In the genomic region with DNA sequence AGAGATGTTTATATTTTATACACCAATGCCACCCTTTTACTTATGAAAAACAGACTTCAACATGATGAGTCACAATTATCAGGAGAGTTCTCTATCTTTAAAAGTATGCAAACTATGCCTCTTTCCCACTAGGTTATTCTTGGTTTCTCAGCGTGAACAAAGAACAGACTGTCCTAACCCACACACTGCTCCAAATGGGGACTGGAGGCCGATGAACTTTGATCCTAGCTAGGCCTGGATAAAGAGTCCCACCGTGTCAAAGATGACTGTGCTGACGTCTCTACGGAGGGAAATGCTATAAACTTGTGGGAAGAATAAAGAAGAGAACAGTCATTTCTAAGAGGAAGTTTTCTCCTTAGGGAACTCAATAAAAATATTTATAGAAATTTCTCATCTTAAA, we compare ENCODE assay signal across 1 cellular context.
TF ChIP-seq lines count a peak whose summit lies in the region.

No MANE protein-coding gene starts in this region.

TF ChIP-seq in GM12878, 131 proteins besides CTCF, POLR2A, EP300 and RAD21 (continued from another document):
- TF ChIP-seq, protein P1, sequence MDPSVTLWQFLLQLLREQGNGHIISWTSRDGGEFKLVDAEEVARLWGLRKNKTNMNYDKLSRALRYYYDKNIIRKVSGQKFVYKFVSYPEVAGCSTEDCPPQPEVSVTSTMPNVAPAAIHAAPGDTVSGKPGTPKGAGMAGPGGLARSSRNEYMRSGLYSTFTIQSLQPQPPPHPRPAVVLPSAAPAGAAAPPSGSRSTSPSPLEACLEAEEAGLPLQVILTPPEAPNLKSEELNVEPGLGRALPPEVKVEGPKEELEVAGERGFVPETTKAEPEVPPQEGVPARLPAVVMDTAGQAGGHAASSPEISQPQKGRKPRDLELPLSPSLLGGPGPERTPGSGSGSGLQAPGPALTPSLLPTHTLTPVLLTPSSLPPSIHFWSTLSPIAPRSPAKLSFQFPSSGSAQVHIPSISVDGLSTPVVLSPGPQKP (IDR thresholded peaks at IDR 0.05; ENCODE audit: low read depth, low read length): no peak
- TF ChIP-seq, protein P2, sequence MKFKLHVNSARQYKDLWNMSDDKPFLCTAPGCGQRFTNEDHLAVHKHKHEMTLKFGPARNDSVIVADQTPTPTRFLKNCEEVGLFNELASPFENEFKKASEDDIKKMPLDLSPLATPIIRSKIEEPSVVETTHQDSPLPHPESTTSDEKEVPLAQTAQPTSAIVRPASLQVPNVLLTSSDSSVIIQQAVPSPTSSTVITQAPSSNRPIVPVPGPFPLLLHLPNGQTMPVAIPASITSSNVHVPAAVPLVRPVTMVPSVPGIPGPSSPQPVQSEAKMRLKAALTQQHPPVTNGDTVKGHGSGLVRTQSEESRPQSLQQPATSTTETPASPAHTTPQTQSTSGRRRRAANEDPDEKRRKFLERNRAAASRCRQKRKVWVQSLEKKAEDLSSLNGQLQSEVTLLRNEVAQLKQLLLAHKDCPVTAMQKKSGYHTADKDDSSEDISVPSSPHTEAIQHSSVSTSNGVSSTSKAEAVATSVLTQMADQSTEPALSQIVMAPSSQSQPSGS (IDR thresholded peaks at IDR 0.05; ENCODE audit: low read length): 0 out of 2 replicates have a peak, but pooled peaks have one; percentile 48
- TF ChIP-seq NR2C1 (IDR thresholded peaks at IDR 0.05): peak; percentile 46; the same call in 1 of the 2 replicates
- TF ChIP-seq, protein P3, sequence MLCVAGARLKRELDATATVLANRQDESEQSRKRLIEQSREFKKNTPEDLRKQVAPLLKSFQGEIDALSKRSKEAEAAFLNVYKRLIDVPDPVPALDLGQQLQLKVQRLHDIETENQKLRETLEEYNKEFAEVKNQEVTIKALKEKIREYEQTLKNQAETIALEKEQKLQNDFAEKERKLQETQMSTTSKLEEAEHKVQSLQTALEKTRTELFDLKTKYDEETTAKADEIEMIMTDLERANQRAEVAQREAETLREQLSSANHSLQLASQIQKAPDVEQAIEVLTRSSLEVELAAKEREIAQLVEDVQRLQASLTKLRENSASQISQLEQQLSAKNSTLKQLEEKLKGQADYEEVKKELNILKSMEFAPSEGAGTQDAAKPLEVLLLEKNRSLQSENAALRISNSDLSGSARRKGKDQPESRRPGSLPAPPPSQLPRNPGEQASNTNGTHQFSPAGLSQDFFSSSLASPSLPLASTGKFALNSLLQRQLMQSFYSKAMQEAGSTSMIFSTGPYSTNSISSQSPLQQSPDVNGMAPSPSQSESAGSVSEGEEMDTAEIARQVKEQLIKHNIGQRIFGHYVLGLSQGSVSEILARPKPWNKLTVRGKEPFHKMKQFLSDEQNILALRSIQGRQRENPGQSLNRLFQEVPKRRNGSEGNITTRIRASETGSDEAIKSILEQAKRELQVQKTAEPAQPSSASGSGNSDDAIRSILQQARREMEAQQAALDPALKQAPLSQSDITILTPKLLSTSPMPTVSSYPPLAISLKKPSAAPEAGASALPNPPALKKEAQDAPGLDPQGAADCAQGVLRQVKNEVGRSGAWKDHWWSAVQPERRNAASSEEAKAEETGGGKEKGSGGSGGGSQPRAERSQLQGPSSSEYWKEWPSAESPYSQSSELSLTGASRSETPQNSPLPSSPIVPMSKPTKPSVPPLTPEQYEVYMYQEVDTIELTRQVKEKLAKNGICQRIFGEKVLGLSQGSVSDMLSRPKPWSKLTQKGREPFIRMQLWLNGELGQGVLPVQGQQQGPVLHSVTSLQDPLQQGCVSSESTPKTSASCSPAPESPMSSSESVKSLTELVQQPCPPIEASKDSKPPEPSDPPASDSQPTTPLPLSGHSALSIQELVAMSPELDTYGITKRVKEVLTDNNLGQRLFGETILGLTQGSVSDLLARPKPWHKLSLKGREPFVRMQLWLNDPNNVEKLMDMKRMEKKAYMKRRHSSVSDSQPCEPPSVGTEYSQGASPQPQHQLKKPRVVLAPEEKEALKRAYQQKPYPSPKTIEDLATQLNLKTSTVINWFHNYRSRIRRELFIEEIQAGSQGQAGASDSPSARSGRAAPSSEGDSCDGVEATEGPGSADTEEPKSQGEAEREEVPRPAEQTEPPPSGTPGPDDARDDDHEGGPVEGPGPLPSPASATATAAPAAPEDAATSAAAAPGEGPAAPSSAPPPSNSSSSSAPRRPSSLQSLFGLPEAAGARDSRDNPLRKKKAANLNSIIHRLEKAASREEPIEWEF (IDR thresholded peaks at IDR 0.05; ENCODE audit: insufficient replicate concordance, low read depth, low read length): peak; percentile 62
- TF ChIP-seq MTA2 (IDR thresholded peaks at IDR 0.05; ENCODE audit: low read depth): peak; percentile 88
- no peak for TF ChIP-seq POLR2AphosphoS5 (IDR thresholded peaks at IDR 0.05; ENCODE audit: low read length)
- TF ChIP-seq IKZF2 (IDR thresholded peaks at IDR 0.05): peak; percentile 94
- no peak for TF ChIP-seq SMAD5 (IDR thresholded peaks at IDR 0.05; ENCODE audit: low read depth)
- peak; percentile 42; the same call in 1 of the 2 replicates for TF ChIP-seq BCL11A (IDR thresholded peaks at IDR 0.05; ENCODE audit: low read depth, low read length)
- peak; percentile 40 for TF ChIP-seq SMAD1 (IDR thresholded peaks at IDR 0.05; ENCODE audit: low read depth, partially characterized antibody)
- TF ChIP-seq POU2F2 (IDR thresholded peaks at IDR 0.05; ENCODE audit: borderline replicate concordance, low read depth, low read length): peak; percentile 41; the same call in 1 of the 3 replicates
- TF ChIP-seq ZNF687 (IDR thresholded peaks at IDR 0.05): 0 out of 2 replicates have a peak, but pooled peaks have one; percentile 19
- TF ChIP-seq MXI1 (IDR thresholded peaks at IDR 0.05; ENCODE audit: low read depth, low read length): peak; percentile 23; the same call in 1 of the 2 replicates
- TF ChIP-seq IKZF1 (conservative IDR thresholded peaks at IDR 0.05): peak; percentile 88
- TF ChIP-seq, protein P4, sequence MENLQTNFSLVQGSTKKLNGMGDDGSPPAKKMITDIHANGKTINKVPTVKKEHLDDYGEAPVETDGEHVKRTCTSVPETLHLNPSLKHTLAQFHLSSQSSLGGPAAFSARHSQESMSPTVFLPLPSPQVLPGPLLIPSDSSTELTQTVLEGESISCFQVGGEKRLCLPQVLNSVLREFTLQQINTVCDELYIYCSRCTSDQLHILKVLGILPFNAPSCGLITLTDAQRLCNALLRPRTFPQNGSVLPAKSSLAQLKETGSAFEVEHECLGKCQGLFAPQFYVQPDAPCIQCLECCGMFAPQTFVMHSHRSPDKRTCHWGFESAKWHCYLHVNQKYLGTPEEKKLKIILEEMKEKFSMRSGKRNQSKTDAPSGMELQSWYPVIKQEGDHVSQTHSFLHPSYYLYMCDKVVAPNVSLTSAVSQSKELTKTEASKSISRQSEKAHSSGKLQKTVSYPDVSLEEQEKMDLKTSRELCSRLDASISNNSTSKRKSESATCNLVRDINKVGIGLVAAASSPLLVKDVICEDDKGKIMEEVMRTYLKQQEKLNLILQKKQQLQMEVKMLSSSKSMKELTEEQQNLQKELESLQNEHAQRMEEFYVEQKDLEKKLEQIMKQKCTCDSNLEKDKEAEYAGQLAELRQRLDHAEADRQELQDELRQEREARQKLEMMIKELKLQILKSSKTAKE (IDR thresholded peaks at IDR 0.05; ENCODE audit: low read depth, poor library complexity, severe bottlenecking): peak; percentile 35
- TF ChIP-seq ZSCAN29 (IDR thresholded peaks at IDR 0.05): no peak
- TF ChIP-seq STAT3 (IDR thresholded peaks at IDR 0.05; ENCODE audit: low read depth, low read length): no peak
- no peak for TF ChIP-seq HDAC2 (IDR thresholded peaks at IDR 0.05)
- TF ChIP-seq FOS (IDR thresholded peaks at IDR 0.05; ENCODE audit: borderline replicate concordance, extremely low read depth, insufficient read length): no peak
- TF ChIP-seq NFYA (IDR thresholded peaks at IDR 0.05; ENCODE audit: borderline replicate concordance, low read depth, low read length): no peak
- peak; percentile 52; the same call in 1 of the 2 replicates for TF ChIP-seq BACH1 (IDR thresholded peaks at IDR 0.05; ENCODE audit: borderline replicate concordance)
- peak; percentile 94 for TF ChIP-seq MEF2B (IDR thresholded peaks at IDR 0.05; ENCODE audit: partially characterized antibody, poor library complexity, severe bottlenecking)
